1 cellular context compared by ENCODE assay signal in genomic region chr3:154864947-154865346, GRCh38.
TF ChIP-seq lines count a peak whose summit lies in the region.

No MANE protein-coding gene starts in this region.

TF ChIP-seq in GM23338, 12 proteins besides CTCF, POLR2A, EP300 and RAD21 (continued from another document):
- TF ChIP-seq ZNF462 (CRISPR knock-in tag; IDR thresholded peaks at IDR 0.05) (no peak), CREB1 (CRISPR knock-in tag; IDR thresholded peaks at IDR 0.05; ENCODE audit: low read depth) (no peak), ZNF114 (CRISPR knock-in tag; IDR thresholded peaks at IDR 0.05) (no peak), NANOG (IDR thresholded peaks at IDR 0.05; ENCODE audit: borderline replicate concordance) (no peak)
- TF ChIP-seq, protein P1, sequence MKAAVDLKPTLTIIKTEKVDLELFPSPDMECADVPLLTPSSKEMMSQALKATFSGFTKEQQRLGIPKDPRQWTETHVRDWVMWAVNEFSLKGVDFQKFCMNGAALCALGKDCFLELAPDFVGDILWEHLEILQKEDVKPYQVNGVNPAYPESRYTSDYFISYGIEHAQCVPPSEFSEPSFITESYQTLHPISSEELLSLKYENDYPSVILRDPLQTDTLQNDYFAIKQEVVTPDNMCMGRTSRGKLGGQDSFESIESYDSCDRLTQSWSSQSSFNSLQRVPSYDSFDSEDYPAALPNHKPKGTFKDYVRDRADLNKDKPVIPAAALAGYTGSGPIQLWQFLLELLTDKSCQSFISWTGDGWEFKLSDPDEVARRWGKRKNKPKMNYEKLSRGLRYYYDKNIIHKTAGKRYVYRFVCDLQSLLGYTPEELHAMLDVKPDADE (IDR thresholded peaks at IDR 0.05), result no peak
TF ChIP-seq in GM23338: peak in this region for 0.
